ENCODE assay signal across 29 cellular contexts in genomic region chr5:96391921-96392320, GRCh38. TPM values are rescaled to one million over a fixed set of nuclear protein-coding genes. Genes with fewer than 3 reads are reported as not detected.
"Had no signal": no experiment of that assay in that cellular context is flagged by ENCODE, and none has a peak within 500 bp of the region (broad histone marks: within the 10 kb centered on the region; RNA-seq: fewer than 3 reads in every experiment).

No MANE protein-coding gene starts in this region.

- H3K36me3 ChIP-seq: brain microvascular endothelial cell, MG63, SJCRH30 had no signal

- DNase-seq: activated CD4-positive, alpha-beta T cell treated with anti-CD3 and anti-CD28 coated beads for 36 hours; activated CD4-positive, alpha-beta T cell treated with anti-CD3 and anti-CD28 coated beads, Interleukin-2, amount 10 ng/mL, durations not matched to agents 7 days and 5 days; activated CD4-positive, alpha-beta T cell treated with anti-CD3 and anti-CD28 coated beads, Interleukin-2, amount 50 U/mL, for 48 hours; activated CD8-positive, alpha-beta T cell treated with anti-CD3 and anti-CD28 coated beads, Interleukin-2, amount 10 ng/mL, durations not matched to agents 7 days and 5 days; activated gamma-delta T cell treated with Interleukin-2 at 50 U/mL for 16 hours; activated naive CD4-positive, alpha-beta T cell treated with anti-CD3 and anti-CD28 coated beads for 36 hours; activated T-cell treated with anti-CD3 and anti-CD28 coated beads, Interleukin-2, amount 50 U/mL, for 24 hours; anterior cingulate cortex; brain microvascular endothelial cell; Kasumi-1; KG1; MG63; NCI-H1048; NCI-H1105 treated with DMSO at 0.1 percent for 48 hours; NCI-H1436; NCI-H1694; NCI-H1930; NCI-H2081 treated with DMSO at 0.1 percent for 48 hours; NCI-H345; NCI-H524 treated with DMSO at 0.1 percent for 48 hours; SHP77; SJCRH30 had no signal

- H3K4me1 ChIP-seq: SJCRH30 had no signal

- H3K4me3 ChIP-seq: MG63, SJCRH30, SK-N-MC had no signal

- H3K27me3 ChIP-seq: brain microvascular endothelial cell, MG63, SJCRH30 had no signal

- H3K9me3 ChIP-seq: MG63, SJCRH30 had no signal

- H3K27ac ChIP-seq: brain microvascular endothelial cell, SJCRH30, SK-N-MC had no signal

- FAIRE-seq: TTC549 had no signal

- ATAC-seq: activated CD4-positive, alpha-beta T cell treated with anti-CD3 and anti-CD28 coated beads for 36 hours; activated CD4-positive, CD25-positive, alpha-beta regulatory T cell treated with anti-CD3 and anti-CD28 coated beads, Interleukin-2, amount 50 U/mL, for 24 hours; activated CD8-positive, alpha-beta T cell treated with anti-CD3 and anti-CD28 coated beads, Interleukin-2, amount 10 ng/mL, durations not matched to agents 7 days and 5 days; activated naive CD4-positive, alpha-beta T cell treated with anti-CD3 and anti-CD28 coated beads, Interleukin-2, amount 50 U/mL, for 72 hours; Panc1 had no signal

RNA-seq across cellular contexts. Expression of gene PCSK1, which starts 41.1 kb away (rescaled TPM):
- total RNA-seq: activated CD4-positive, alpha-beta T cell treated with anti-CD3 and anti-CD28 coated beads for 36 hours; activated CD4-positive, alpha-beta T cell treated with anti-CD3 and anti-CD28 coated beads, Interleukin-2, amount 10 ng/mL, durations not matched to agents 7 days and 5 days; activated CD8-positive, alpha-beta T cell treated with anti-CD3 and anti-CD28 coated beads, Interleukin-2, amount 10 ng/mL, durations not matched to agents 7 days and 5 days; activated naive CD4-positive, alpha-beta T cell treated with anti-CD3 and anti-CD28 coated beads for 36 hours; activated naive CD4-positive, alpha-beta T cell treated with anti-CD3 and anti-CD28 coated beads, Interleukin-2, amount 50 U/mL, for 72 hours; SJCRH30; T-helper 1 cell treated with Interleukin-12 subunit alpha and Interleukin-12 subunit beta and Interleukin-4 antibody, amounts not matched to agents 30 ng/mL and 1 ng/mL, for 36 hours; T-helper 2 cell treated with Interferon-gamma antibody and Interleukin-4, amounts not matched to agents 100 ng/mL and 5 ng/mL, for 36 hours had no signal
